Comparison of ENCODE assay signal across 8 cellular contexts in the genomic region with DNA sequence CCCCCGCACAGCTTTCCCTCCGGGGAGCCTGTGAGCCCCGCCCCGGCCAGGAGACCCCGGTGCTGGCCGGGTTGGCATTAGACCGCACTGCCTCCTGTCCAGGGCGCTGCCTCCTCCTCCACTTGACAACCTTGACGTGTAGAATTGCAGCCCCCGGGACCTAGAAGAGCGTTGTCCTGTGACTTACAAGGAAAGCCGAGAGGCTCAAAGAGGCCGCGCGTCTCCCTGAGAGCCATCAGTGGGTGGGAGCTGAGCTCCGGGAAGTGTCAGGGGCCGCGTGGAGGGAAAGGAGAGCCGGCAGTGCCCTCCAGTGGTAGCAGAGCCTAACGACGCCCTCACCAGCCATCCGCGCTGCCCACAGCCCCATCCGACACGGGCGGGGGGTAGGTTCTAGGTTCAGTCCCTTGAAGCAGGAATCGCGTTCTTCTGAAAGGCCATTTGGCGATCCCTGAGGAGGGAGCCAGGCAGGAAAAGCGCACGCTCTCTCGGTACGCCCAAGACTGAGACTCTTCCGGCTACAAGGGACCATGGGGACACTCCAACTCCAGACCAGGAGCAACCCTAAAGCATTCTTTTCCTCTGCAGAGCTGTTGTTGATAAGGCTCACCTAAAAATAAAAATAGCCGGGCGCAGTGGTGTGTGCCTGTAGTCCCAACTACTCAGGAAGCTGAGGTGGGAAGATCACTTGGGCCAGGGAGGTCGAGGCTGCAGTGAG. TPM values are rescaled to one million over a fixed set of nuclear protein-coding genes. Genes with fewer than 3 reads are reported as not detected.
DNase-seq lines count a peak whose midpoint lies in the region; ATAC-seq and TF ChIP-seq lines count a peak whose summit lies in the region.

No MANE protein-coding gene starts in this region.

- no peaks in the 10 kb centered on the region for H3K79me1 ChIP-seq in mesenchymal stem cell (replicated peaks; ENCODE audit: low read length, poor library complexity, severe bottlenecking)

- no peak overlapping the region for H3K14ac ChIP-seq in mesenchymal stem cell (ENCODE audit: low read length in 2 of 2)

- POLR2A ChIA-PET in activated CD8-positive, alpha-beta T cell treated with anti-CD3 and anti-CD28 coated beads for 36 hours (lab: Charles Lee): interaction anchor here (0.9 to 1.5 kb wide), 2 partner anchors 225 to 333 kb away, joined by 3 to 4 read pairs; no protein-coding TSS in a partner anchor

- H3K27me3 Mint-ChIP-seq in activated CD8-positive, alpha-beta T cell treated with anti-CD3 and anti-CD28 coated beads for 36 hours: no peaks in the 10 kb centered on the region

- peak; percentile 93 for TF ChIP-seq CTCF in C4-2B (conservative IDR thresholded peaks at IDR 0.05)
- TF ChIP-seq CTCF in activated CD8-positive, alpha-beta T cell treated with anti-CD3 and anti-CD28 coated beads for 36 hours (IDR thresholded peaks at IDR 0.05): peak; percentile 89

- H3K4me1 ChIP-seq in mesenchymal stem cell (ENCODE audit: control insufficient read depth, insufficient read depth, low read depth, low read length): peaks cover 8% of the 10 kb centered on the region

- peak; percentile 94 for ATAC-seq in GM19328 (IDR thresholded peaks at IDR 0.05; ENCODE audit: unreplicated experiment)
- peak; percentile 97 for ATAC-seq in HG03442 (IDR thresholded peaks at IDR 0.05; ENCODE audit: unreplicated experiment)
- ATAC-seq in activated CD8-positive, alpha-beta T cell treated with anti-CD3 and anti-CD28 coated beads for 36 hours: peak; percentile 100

- H3K36me3 ChIP-seq in mesenchymal stem cell (ENCODE audit: control insufficient read depth in 1 of 2, insufficient read depth in 2 of 2, low read depth in 1 of 2, low read length in 2 of 2): peaks cover 0 to 22% of the 10 kb centered on the region in 2 experiments

- intact Hi-C loops in activated CD8-positive, alpha-beta T cell treated with anti-CD3 and anti-CD28 coated beads for 36 hours (cut with micrococcal nuclease): loop anchor here (1.0 to 10.0 kb wide), 2 partner anchors 333 to 430 kb away; no protein-coding TSS in a partner anchor

- no peaks in the 10 kb centered on the region for H3K9me3 ChIP-seq in mesenchymal stem cell (ENCODE audit: control insufficient read depth, low read length)

- H3K36me3 Mint-ChIP-seq in activated CD8-positive, alpha-beta T cell treated with anti-CD3 and anti-CD28 coated beads for 36 hours (ENCODE audit: low read depth): no peaks in the 10 kb centered on the region

- no peak overlapping the region for H2AK5ac ChIP-seq in mesenchymal stem cell (ENCODE audit: low read length, severe bottlenecking)

- H4K91ac ChIP-seq in mesenchymal stem cell (ENCODE audit: low read length): no peak overlapping the region

- peak overlapping the region in 1 of 2 experiments; percentile 85 for H3K18ac ChIP-seq in mesenchymal stem cell (ENCODE audit: low read depth in 1 of 2, low read length in 2 of 2)

- peaks cover 7% of the 10 kb centered on the region for H3K4me1 Mint-ChIP-seq in activated CD8-positive, alpha-beta T cell treated with anti-CD3 and anti-CD28 coated beads for 36 hours (ENCODE audit: low read depth)

- H3K4ac ChIP-seq in mesenchymal stem cell (ENCODE audit: low read depth in 1 of 2, low read length in 2 of 2): peak overlapping the region in 1 of 2 experiments; percentile 63

- WGBS in mesenchymal stem cell: 19% methylated on average over 37 of the region's 37 CpGs

- no peak overlapping the region for H3K27ac ChIP-seq in C4-2B
- no peak overlapping the region for H3K27ac ChIP-seq in mesenchymal stem cell (ENCODE audit: low read length, poor library complexity, severe bottlenecking)

- H3K4me3 Mint-ChIP-seq in activated CD8-positive, alpha-beta T cell treated with anti-CD3 and anti-CD28 coated beads for 36 hours: peak overlapping the region; percentile 53

- peak overlapping the region; percentile 61 for H2BK120ac ChIP-seq in mesenchymal stem cell (ENCODE audit: low read depth, low read length)

- H3K23ac ChIP-seq in mesenchymal stem cell (ENCODE audit: low read length in 2 of 2): no peak overlapping the region

- H2AFZ ChIP-seq in mesenchymal stem cell (ENCODE audit: low read depth, low read length): peak overlapping the region; percentile 67

- H2BK15ac ChIP-seq in mesenchymal stem cell (ENCODE audit: low read depth, poor library complexity, severe bottlenecking): peak overlapping the region; percentile 44

- no peak overlapping the region for H2BK5ac ChIP-seq in mesenchymal stem cell (ENCODE audit: low read depth, low read length, poor library complexity, severe bottlenecking)

- peak overlapping the region; percentile 93 for H3K4me2 ChIP-seq in mesenchymal stem cell (ENCODE audit: low read length, poor library complexity, severe bottlenecking)

- H3K4me3 ChIP-seq in mesenchymal stem cell (ENCODE audit: insufficient read depth in 1 of 2, low read depth in 1 of 2, low read length in 2 of 2): peak overlapping the region; percentile 41 to 75

- H3K27ac Mint-ChIP-seq in activated CD8-positive, alpha-beta T cell treated with anti-CD3 and anti-CD28 coated beads for 36 hours: no peak overlapping the region

- H3K9me3 Mint-ChIP-seq in activated CD8-positive, alpha-beta T cell treated with anti-CD3 and anti-CD28 coated beads for 36 hours: no peaks in the 10 kb centered on the region

- peak overlapping the region in 1 of 2 experiments; percentile 79 for H2BK12ac ChIP-seq in mesenchymal stem cell (ENCODE audit: low read length in 2 of 2)

- peak overlapping the region; percentile 75 for H3K9ac ChIP-seq in mesenchymal stem cell (ENCODE audit: low read length)

- DNase-seq in NCI-H526 treated with DMSO at 0.1 percent for 48 hours (lab: John Stamatoyannopoulos, UW) (peak; percentile 34), mesenchymal stem cell (peak; percentile 77)
- DNase-seq in activated CD8-positive, alpha-beta T cell treated with anti-CD3 and anti-CD28 coated beads for 36 hours: peak; percentile 86
- DNase-seq in effector CD4-positive, alpha-beta T cell: peak; percentile 51
- DNase-seq in stimulated activated CD8-positive, alpha-beta memory T cell treated with anti-CD3 and anti-CD28 coated beads, Interleukin-12 subunit alpha, Interleukin-12 subunit beta, amount 100 ng/mL, for 24 hours (ENCODE audit: extremely low read depth): peak; percentile 31

- no peaks in the 10 kb centered on the region for H3K27me3 ChIP-seq in mesenchymal stem cell (ENCODE audit: control insufficient read depth in 1 of 2, insufficient read depth in 1 of 2, low read length in 2 of 2)

- CTCF ChIA-PET in activated CD8-positive, alpha-beta T cell treated with anti-CD3 and anti-CD28 coated beads for 36 hours (lab: Charles Lee): interaction anchor here (0.6 to 5.9 kb wide), 50 partner anchors 8 to 436 kb away, joined by 3 to 132 read pairs (median 4); a partner anchor contains a TSS

- H4K8ac ChIP-seq in mesenchymal stem cell (ENCODE audit: low read length): peak overlapping the region; percentile 52

RNA-seq across cellular contexts. Expression of a gene that starts 40.6 kb away (rescaled TPM):
- 10 to 100 TPM; 24.6 to 31.7 TPM for total RNA-seq in activated CD8-positive, alpha-beta T cell treated with anti-CD3 and anti-CD28 coated beads for 36 hours
- polyA plus RNA-seq in mesenchymal stem cell (2013, experiment 1 of 2): 55.3 TPM
- 54.3 TPM for polyA plus RNA-seq in mesenchymal stem cell (2013, experiment 2 of 2)

Comparison
In these comparisons a context has a peak if more than half of its experiments do, and no peak if none do; other contexts are left out.
1. DNase-seq: peak in every context shown above with its lines; median percentile 86 in activated CD8-positive, alpha-beta T cell treated with anti-CD3 and anti-CD28 coated beads for 36 hours; 77 in mesenchymal stem cell; 51 in effector CD4-positive, alpha-beta T cell; 34 in NCI-H526 treated with DMSO at 0.1 percent for 48 hours; 31 in stimulated activated CD8-positive, alpha-beta memory T cell treated with anti-CD3 and anti-CD28 coated beads, Interleukin-12 subunit alpha, Interleukin-12 subunit beta, amount 100 ng/mL, for 24 hours.